In genomic region chr16:15649727-15650018, GRCh38 we compare ENCODE assay signal across 8 cellular contexts. TPM values are rescaled to one million over a fixed set of nuclear protein-coding genes. Genes with fewer than 3 reads are reported as not detected.
A peak's percentile ranks its signal among the peaks of the same experiment; 100 is the strongest.
DNase-seq lines count a peak whose midpoint lies in the region; ATAC-seq and TF ChIP-seq lines count a peak whose summit lies in the region.

No MANE protein-coding gene starts in this region.

- H3K9me3 Mint-ChIP-seq in activated CD4-positive, alpha-beta memory T cell treated with anti-CD3 and anti-CD28 coated beads, Interleukin-2, amount 10 ng/mL, durations not matched to agents 7 days and 5 days: no peaks in the 10 kb centered on the region
- H3K9me3 Mint-ChIP-seq in stimulated activated memory B cell treated with anti-CD40 and anti-IgM and Interleukin-4, amounts not matched to agents 10 μg/mL and 1 μg/mL and 100 μg/mL, for 72 hours: no peaks in the 10 kb centered on the region

- H3K27ac Mint-ChIP-seq in activated CD4-positive, alpha-beta memory T cell treated with anti-CD3 and anti-CD28 coated beads, Interleukin-2, amount 10 ng/mL, durations not matched to agents 7 days and 5 days: peak overlapping the region; percentile 76
- H3K27ac Mint-ChIP-seq in stimulated activated memory B cell treated with anti-CD40 and anti-IgM and Interleukin-4, amounts not matched to agents 10 μg/mL and 1 μg/mL and 100 μg/mL, for 72 hours: peak overlapping the region; percentile 93

- no peak overlapping the region for H3K27ac ChIP-seq in HEK293 (ENCODE audit: extremely low read depth, low read depth, low read length)

- H3K36me3 Mint-ChIP-seq in activated CD4-positive, alpha-beta memory T cell treated with anti-CD3 and anti-CD28 coated beads, Interleukin-2, amount 10 ng/mL, durations not matched to agents 7 days and 5 days (ENCODE audit: low read depth): peaks cover 27% of the 10 kb centered on the region
- peaks cover 11% of the 10 kb centered on the region for H3K36me3 Mint-ChIP-seq in stimulated activated memory B cell treated with anti-CD40 and anti-IgM and Interleukin-4, amounts not matched to agents 10 μg/mL and 1 μg/mL and 100 μg/mL, for 72 hours

- H3K36me3 ChIP-seq in HEK293 (ENCODE audit: control insufficient read depth in 2 of 2, insufficient read depth in 1 of 2, low read length in 2 of 2): peaks cover 3 to 7% of the 10 kb centered on the region in 2 experiments; a peak in 2 of 3 replicates

- peak overlapping the region; percentile 15 for H3K4me3 ChIP-seq in HEK293 (ENCODE audit: low read depth, low read length)
- peak overlapping the region; percentile 30 for H3K4me3 ChIP-seq in iPS-11a (ENCODE audit: low read depth, low read length)

- peak overlapping the region; percentile 98 for H3K4me3 Mint-ChIP-seq in activated CD4-positive, alpha-beta memory T cell treated with anti-CD3 and anti-CD28 coated beads, Interleukin-2, amount 10 ng/mL, durations not matched to agents 7 days and 5 days
- peak overlapping the region; percentile 77 for H3K4me3 Mint-ChIP-seq in stimulated activated memory B cell treated with anti-CD40 and anti-IgM and Interleukin-4, amounts not matched to agents 10 μg/mL and 1 μg/mL and 100 μg/mL, for 72 hours

- no peaks in the 10 kb centered on the region for H3K27me3 Mint-ChIP-seq in activated CD4-positive, alpha-beta memory T cell treated with anti-CD3 and anti-CD28 coated beads, Interleukin-2, amount 10 ng/mL, durations not matched to agents 7 days and 5 days
- no peaks in the 10 kb centered on the region for H3K27me3 Mint-ChIP-seq in stimulated activated memory B cell treated with anti-CD40 and anti-IgM and Interleukin-4, amounts not matched to agents 10 μg/mL and 1 μg/mL and 100 μg/mL, for 72 hours

- peaks cover 32% of the 10 kb centered on the region for H3K4me1 Mint-ChIP-seq in activated CD4-positive, alpha-beta memory T cell treated with anti-CD3 and anti-CD28 coated beads, Interleukin-2, amount 10 ng/mL, durations not matched to agents 7 days and 5 days
- H3K4me1 Mint-ChIP-seq in stimulated activated memory B cell treated with anti-CD40 and anti-IgM and Interleukin-4, amounts not matched to agents 10 μg/mL and 1 μg/mL and 100 μg/mL, for 72 hours: peaks cover 48% of the 10 kb centered on the region

- POLR2A ChIA-PET in HEK293 (lab: Yijun Ruan, JAX): no interaction called here
- POLR2A ChIA-PET in activated CD4-positive, alpha-beta memory T cell treated with anti-CD3 and anti-CD28 coated beads, Interleukin-2, amount 10 ng/mL, durations not matched to agents 7 days and 5 days (lab: Charles Lee): interaction anchor here (2.7 to 4.4 kb wide), 2 partner anchors 7 to 22 kb away, joined by 23 to 39 read pairs; partner anchors contain the start of gene MARF1
- POLR2A ChIA-PET in HEK293T (lab: Yijun Ruan, JAX): no interaction called here

- CTCF ChIA-PET in HEK293 (lab: Yijun Ruan, JAX) (no interaction called here), HEK293T (lab: Yijun Ruan, JAX) (interaction anchor here (1.1 kb wide), 1 partner anchor 161 kb away, joined by 7 read pairs; no protein-coding TSS in a partner anchor)
- CTCF ChIA-PET in activated CD4-positive, alpha-beta memory T cell treated with anti-CD3 and anti-CD28 coated beads, Interleukin-2, amount 10 ng/mL, durations not matched to agents 7 days and 5 days (lab: Charles Lee): interaction anchor here (0.6 kb wide), 1 partner anchor 176 kb away, joined by 3 read pairs; no protein-coding TSS in a partner anchor

- no peak for DNase-seq in activated CD4-positive, alpha-beta memory T cell treated with anti-CD3 and anti-CD28 coated beads, Interleukin-2, amount 10 ng/mL, durations not matched to agents 7 days and 5 days
- DNase-seq in ecto neural progenitor cell (ENCODE audit: low spot score) (no peak), HEK293T (ENCODE audit: extremely low spot score) (no peak), DMS79 (lab: John Stamatoyannopoulos, UW) (no peak)

- H3K4me1 ChIP-seq in HEK293 (ENCODE audit: control insufficient read depth, insufficient read depth, low read length): no peaks in the 10 kb centered on the region

- no peaks in the 10 kb centered on the region for H3K9me3 ChIP-seq in HEK293 (ENCODE audit: control insufficient read depth, insufficient read depth, low read depth, low read length)

- no peak for TF ChIP-seq CTCF in HEK293 (tag by site-specific recombination; IDR thresholded peaks at IDR 0.05)

- ATAC-seq in stimulated activated memory B cell treated with anti-CD40 and anti-IgM and Interleukin-4, amounts not matched to agents 10 μg/mL and 1 μg/mL and 100 μg/mL, for 72 hours: no peak
- no peak for ATAC-seq in HG03175 (IDR thresholded peaks at IDR 0.05; ENCODE audit: unreplicated experiment)

TF ChIP-seq in HEK293, 187 proteins besides CTCF, POLR2A, EP300 and RAD21 (continues in another document):
- TF ChIP-seq ZNF280D (tag by site-specific recombination; IDR thresholded peaks at IDR 0.05): no peak
- no peak for TF ChIP-seq ZNF184 (tag by site-specific recombination; IDR thresholded peaks at IDR 0.05)
- TF ChIP-seq BCL11B (tag by site-specific recombination; IDR thresholded peaks at IDR 0.05; ENCODE audit: low read depth): no peak
- no peak for TF ChIP-seq YY2 (tag by site-specific recombination; IDR thresholded peaks at IDR 0.05)
- no peak for TF ChIP-seq KLF1 (tag by site-specific recombination; IDR thresholded peaks at IDR 0.05)

TF ChIP-seq in HEK293T, 16 proteins besides CTCF, POLR2A, EP300 and RAD21:
- no peak for TF ChIP-seq FOXA1 (IDR thresholded peaks at IDR 0.05)

RNA-seq across cellular contexts. Expression of gene NDE1, which starts 0.4 kb away (rescaled TPM):
- 100 to 1,000 TPM; 115 to 133 TPM for total RNA-seq in activated CD4-positive, alpha-beta memory T cell treated with anti-CD3 and anti-CD28 coated beads, Interleukin-2, amount 10 ng/mL, durations not matched to agents 7 days and 5 days

RNA-seq across cellular contexts. Expression of gene MARF1, which starts 6.7 kb away (rescaled TPM):
- total RNA-seq in activated CD4-positive, alpha-beta memory T cell treated with anti-CD3 and anti-CD28 coated beads, Interleukin-2, amount 10 ng/mL, durations not matched to agents 7 days and 5 days: 10 to 100 TPM; 85.4 to 85.5 TPM
